ENCODE assay signal across 29 cellular contexts in genomic region chr12:104328790-104329189, GRCh38.
"Had no signal": no experiment of that assay in that cellular context is flagged by ENCODE, and none has a peak within 500 bp of the region (broad histone marks: within the 10 kb centered on the region; RNA-seq: fewer than 3 reads in every experiment).

No MANE protein-coding gene starts in this region.

- H3K4me3 Mint-ChIP-seq: effector memory CD8-positive, alpha-beta T cell; endodermal cell; mesothelial cell of epicardium; naive B cell; naive thymus-derived CD8-positive, alpha-beta T cell had no signal

- H3K4me3 ChIP-seq: coronary artery, dorsolateral prefrontal cortex, esophagus squamous epithelium, gastrocnemius medialis, heart right ventricle, left lung, lower lobe of right lung, mucosa of descending colon had no signal

- H3K27ac Mint-ChIP-seq: effector memory CD8-positive, alpha-beta T cell; endodermal cell; mesothelial cell of epicardium; naive B cell; naive thymus-derived CD8-positive, alpha-beta T cell had no signal

- H3K4me1 Mint-ChIP-seq: endodermal cell, mesothelial cell of epicardium, naive B cell had no signal

- FAIRE-seq: endometrium, islet of Langerhans, keratinocyte had no signal

- H3K4me1 ChIP-seq: esophagus squamous epithelium, gastrocnemius medialis, heart right ventricle, left lung, lower lobe of right lung had no signal

- DNase-seq: dermis blood vessel endothelial cell; dorsolateral prefrontal cortex; effector CD4-positive, alpha-beta T cell; effector memory CD8-positive, alpha-beta T cell; endodermal cell; erythroblast; esophagus squamous epithelium; foreskin fibroblast; foreskin melanocyte; gastrocnemius medialis; glutamatergic neuron; head of caudate nucleus; heart right ventricle; hippocampal formation; left cardiac atrium; left lung; left ventricle myocardium superior; lower lobe of right lung; mesenchymal stem cell; mucosa of descending colon; naive B cell; naive thymus-derived CD8-positive, alpha-beta T cell had no signal

- H3K9me3 Mint-ChIP-seq: effector memory CD8-positive, alpha-beta T cell; mesothelial cell of epicardium; naive B cell; naive thymus-derived CD8-positive, alpha-beta T cell had no signal

- H3K27me3 ChIP-seq: dorsolateral prefrontal cortex, esophagus squamous epithelium, gastrocnemius medialis, heart right ventricle, left lung had no signal

- ATAC-seq: effector memory CD8-positive, alpha-beta T cell; esophagus mucosa; gastrocnemius medialis; heart right ventricle; left cardiac atrium; left lung; left ventricle myocardium superior; lower lobe of right lung; mucosa of descending colon; naive thymus-derived CD8-positive, alpha-beta T cell had no signal

- H3K27ac ChIP-seq: coronary artery, epithelial cell of prostate, esophagus squamous epithelium, gastrocnemius medialis, heart right ventricle, left lung, lower lobe of right lung had no signal

- H3K27me3 Mint-ChIP-seq: effector memory CD8-positive, alpha-beta T cell; naive B cell; naive thymus-derived CD8-positive, alpha-beta T cell had no signal

- H3K9me3 ChIP-seq: esophagus squamous epithelium, gastrocnemius medialis, heart right ventricle, left lung, lower lobe of right lung, mucosa of descending colon had no signal
